17 cellular contexts compared by ENCODE assay signal in genomic region chr17:79331492-79331891, GRCh38.
DNase-seq lines count a peak whose midpoint lies in the region; ATAC-seq lines count a peak whose summit lies in the region.
"Had no signal": no experiment of that assay in that cellular context is flagged by ENCODE, and none has a peak within 500 bp of the region (broad histone marks: within the 10 kb centered on the region; RNA-seq: fewer than 3 reads in every experiment).

No MANE protein-coding gene starts in this region.

- ATAC-seq in Right ventricle myocardium superior (ENCODE audit: poor library complexity) = no peak
- ATAC-seq in HG03439 (IDR thresholded peaks at IDR 0.05; ENCODE audit: unreplicated experiment) = no peak
- ATAC-seq: CD8-positive, alpha-beta T cell; Right ventricle myocardium inferior had no signal

- intact Hi-C loops in Right ventricle myocardium superior (cut with DNase I) (no loop called here), cardiac septum (cut with DNase I) (no loop called here)

- DNase-seq in NCI-H1417 (lab: John Stamatoyannopoulos, UW) (peak; percentile 8 to 58 (median 34)), NCI-H1417 treated with DMSO at 0.1 percent for 48 hours (lab: John Stamatoyannopoulos, UW) (no peak), Right ventricle myocardium superior (peak; percentile 28), cardiac septum (ENCODE audit: low spot score) (no peak), NCI-H345 (lab: John Stamatoyannopoulos, UW) (peak; percentile 15), HT-29 (ENCODE audit: low spot score) (no peak), NCI-H1436 treated with DMSO at 0.1 percent for 48 hours (lab: John Stamatoyannopoulos, UW) (no peak)
- DNase-seq: ACHN; CD8-positive, alpha-beta T cell; KBM-7; NCI-H1930; NCI-H510A; NCI-H774; OCI-M1; T-helper 9 cell had no signal

Comparison
In these comparisons a context has a peak if more than half of its experiments do, and no peak if none do; other contexts are left out.
1. DNase-seq: peak in NCI-H1417 (3 of 3), Right ventricle myocardium superior (single experiment) and NCI-H345 (single experiment); none in NCI-H1417 treated with DMSO at 0.1 percent for 48 hours (single experiment), cardiac septum (single experiment), HT-29 (single experiment) and NCI-H1436 treated with DMSO at 0.1 percent for 48 hours (single experiment).